ENCODE assay signal across 13 cellular contexts in the genomic region with DNA sequence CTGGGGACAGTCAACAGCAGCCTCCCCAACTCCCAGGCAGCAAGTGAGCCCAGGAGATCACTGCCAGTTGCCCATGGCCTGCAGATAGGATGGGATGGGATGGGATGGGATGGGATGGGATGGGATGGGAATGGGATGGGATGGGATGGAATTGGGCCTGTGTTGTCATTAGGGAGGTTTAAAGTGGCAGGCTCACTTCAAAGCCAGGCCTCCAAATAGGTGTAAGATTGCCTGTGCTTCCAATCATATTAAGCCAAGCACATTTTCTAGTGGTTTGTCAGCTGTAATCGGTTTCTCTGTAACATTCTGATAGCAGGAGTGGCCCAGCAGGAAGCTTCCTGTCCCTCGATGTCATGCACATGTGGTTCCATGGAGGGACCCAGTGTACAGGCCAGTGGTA.
DNase-seq lines count a peak whose midpoint lies in the region; TF ChIP-seq lines count a peak whose summit lies in the region.
"Had no signal": no experiment of that assay in that cellular context is flagged by ENCODE, and none has a peak within 500 bp of the region (broad histone marks: within the 10 kb centered on the region; RNA-seq: fewer than 3 reads in every experiment).

No MANE protein-coding gene starts in this region.

- H4K91ac ChIP-seq in mesenchymal stem cell (ENCODE audit: low read length), result no peak overlapping the region

- H3K27ac ChIP-seq in SJSA1 (0 out of 2 replicates have a peak overlapping the region, but pooled peaks have one; percentile 95), coronary artery (no peak overlapping the region), mesenchymal stem cell (ENCODE audit: low read length, poor library complexity, severe bottlenecking) (no peak overlapping the region)

- H2AK5ac ChIP-seq in mesenchymal stem cell (ENCODE audit: low read length, severe bottlenecking), result peak overlapping the region; percentile 66

- no peaks in the 10 kb centered on the region for H3K36me3 ChIP-seq in SJSA1
- no peaks in the 10 kb centered on the region for H3K36me3 ChIP-seq in mesenchymal stem cell (ENCODE audit: control insufficient read depth in 1 of 2, insufficient read depth in 2 of 2, low read depth in 1 of 2, low read length in 2 of 2)
- H3K36me3 ChIP-seq: BE2C had no signal

- 79% methylated on average over 2 of the region's 2 CpGs for WGBS in mesenchymal stem cell

- H3K14ac ChIP-seq in mesenchymal stem cell (ENCODE audit: low read length in 2 of 2), result no peak overlapping the region

- H3K4me1 ChIP-seq in SJSA1 (replicated peaks) (peaks cover 64% of the 10 kb centered on the region), mesenchymal stem cell (ENCODE audit: control insufficient read depth, insufficient read depth, low read depth, low read length) (peaks cover 44% of the 10 kb centered on the region)
- H3K4me1 ChIP-seq: BE2C had no signal

- H2AFZ ChIP-seq in mesenchymal stem cell (ENCODE audit: low read depth, low read length), result no peak overlapping the region

- TF ChIP-seq CTCF in coronary artery (IDR thresholded peaks at IDR 0.05), result no peak

- no peak overlapping the region for H3K18ac ChIP-seq in mesenchymal stem cell (ENCODE audit: low read depth in 1 of 2, low read length in 2 of 2)

- H2BK5ac ChIP-seq in mesenchymal stem cell (ENCODE audit: low read depth, low read length, poor library complexity, severe bottlenecking), result no peak overlapping the region

- no peak overlapping the region for H4K8ac ChIP-seq in mesenchymal stem cell (ENCODE audit: low read length)

- DNase-seq in SJSA1 (ENCODE audit: low read depth in 1 of 2, low spot score in 2 of 2), result no peak
- DNase-seq in coronary artery (ENCODE audit: low spot score), result peak; percentile 12
- no peak for DNase-seq in mesenchymal stem cell
- no peak for DNase-seq in activated effector memory CD4-positive, alpha-beta T cell treated with Interleukin-2 at 50 U/mL for 16 hours
- DNase-seq in NCI-H2107 (lab: John Stamatoyannopoulos, UW), result no peak
- no peak for DNase-seq in superior temporal gyrus (ENCODE audit: extremely low spot score)
- DNase-seq: ACHN; BE2C; C1 segment of cervical spinal cord; Caco-2; CD4-positive, CD25-positive, alpha-beta regulatory T cell; CD8-positive, alpha-beta memory T cell; H9 had no signal

- no peak overlapping the region for H2BK120ac ChIP-seq in mesenchymal stem cell (ENCODE audit: low read depth, low read length)

- H3K79me1 ChIP-seq in mesenchymal stem cell (replicated peaks; ENCODE audit: low read length, poor library complexity, severe bottlenecking), result no peaks in the 10 kb centered on the region

- H3K23ac ChIP-seq in mesenchymal stem cell (ENCODE audit: low read length in 2 of 2), result no peak overlapping the region

- H3K9me3 ChIP-seq in SJSA1 (replicated peaks), result peaks cover 5% of the 10 kb centered on the region
- H3K9me3 ChIP-seq in mesenchymal stem cell (ENCODE audit: control insufficient read depth, low read length), result peaks cover 5% of the 10 kb centered on the region
- H3K9me3 ChIP-seq: BE2C had no signal

- H2BK12ac ChIP-seq in mesenchymal stem cell (ENCODE audit: low read length in 2 of 2), result no peak overlapping the region

- no peaks in the 10 kb centered on the region for H3K27me3 ChIP-seq in SJSA1 (replicated peaks)
- H3K27me3 ChIP-seq in mesenchymal stem cell (ENCODE audit: control insufficient read depth in 1 of 2, insufficient read depth in 1 of 2, low read length in 2 of 2), result no peaks in the 10 kb centered on the region
- H3K27me3 ChIP-seq: BE2C had no signal

- no peak overlapping the region for H3K4me2 ChIP-seq in mesenchymal stem cell (ENCODE audit: low read length, poor library complexity, severe bottlenecking)

- no peak overlapping the region for H3K4me3 ChIP-seq in SJSA1
- no peak overlapping the region for H3K4me3 ChIP-seq in coronary artery
- no peak overlapping the region for H3K4me3 ChIP-seq in mesenchymal stem cell (ENCODE audit: insufficient read depth in 1 of 2, low read depth in 1 of 2, low read length in 2 of 2)

- no peak overlapping the region for H2BK15ac ChIP-seq in mesenchymal stem cell (ENCODE audit: low read depth, poor library complexity, severe bottlenecking)

- H3K9ac ChIP-seq in mesenchymal stem cell (ENCODE audit: low read length), result no peak overlapping the region

- H3K4ac ChIP-seq in mesenchymal stem cell (ENCODE audit: low read depth in 1 of 2, low read length in 2 of 2), result no peak overlapping the region
